ENCODE assay signal across 8 cellular contexts in genomic region chr9:108142504-108143201, GRCh38.
A peak's percentile ranks its signal among the peaks of the same experiment; 100 is the strongest.
DNase-seq lines count a peak whose midpoint lies in the region; ATAC-seq, FAIRE-seq and TF ChIP-seq lines count a peak whose summit lies in the region.

No MANE protein-coding gene starts in this region.

- DNase-seq in HT1080 (ENCODE audit: low read depth) = peak; percentile 18
- peak; percentile 65 for DNase-seq in ecto neural progenitor cell (ENCODE audit: low spot score)
- DNase-seq in HepG2 (ENCODE audit: low spot score) = no peak
- DNase-seq in NCI-H187 (lab: John Stamatoyannopoulos, UW) = no peak
- no peak for DNase-seq in CD8-positive, alpha-beta T cell
- no peak for DNase-seq in activated gamma-delta T cell (lab: John Stamatoyannopoulos, UW)
- no peak for DNase-seq in NCI-H2081 (lab: John Stamatoyannopoulos, UW)

- FAIRE-seq in HepG2 (lab: Jason Lieb, UNC) = no peak

- H3K27me3 ChIP-seq in HepG2 (ENCODE audit: control insufficient read depth in 1 of 2, insufficient read depth in 2 of 2, low read length in 2 of 2) = no peaks in the 10 kb centered on the region
- H3K27me3 ChIP-seq in CD8-positive, alpha-beta T cell (ENCODE audit: insufficient read depth, low read length) = no peaks in the 10 kb centered on the region

- no peak overlapping the region for H3K9ac ChIP-seq in HepG2 (ENCODE audit: insufficient read depth, low read depth, low read length)

- no peaks in the 10 kb centered on the region for H3K9me3 ChIP-seq in HepG2 (ENCODE audit: low read length)
- no peaks in the 10 kb centered on the region for H3K9me3 ChIP-seq in CD8-positive, alpha-beta T cell (ENCODE audit: low read length)

- no peak for TF ChIP-seq POLR2A in HepG2 (IDR thresholded peaks at IDR 0.05; ENCODE audit: insufficient read depth in 1 of 2, low read depth in 2 of 2, low read length in 2 of 2)

- no peak overlapping the region for H3K27ac Mint-ChIP-seq in stimulated activated memory B cell treated with anti-CD40 and anti-IgM and Interleukin-4, amounts not matched to agents 10 μg/mL and 1 μg/mL and 100 μg/mL, for 72 hours
- no peak overlapping the region for H3K27ac Mint-ChIP-seq in CD8-positive, alpha-beta T cell

- no peak for TF ChIP-seq CTCF in HepG2 (CRISPR knock-in tag; IDR thresholded peaks at IDR 0.05)
- TF ChIP-seq CTCF in CD8-positive, alpha-beta T cell (IDR thresholded peaks at IDR 0.05) = no peak

- peaks cover 18% of the 10 kb centered on the region for H3K27me3 Mint-ChIP-seq in stimulated activated memory B cell treated with anti-CD40 and anti-IgM and Interleukin-4, amounts not matched to agents 10 μg/mL and 1 μg/mL and 100 μg/mL, for 72 hours
- no peaks in the 10 kb centered on the region for H3K27me3 Mint-ChIP-seq in CD8-positive, alpha-beta T cell (ENCODE audit: low read depth)

- no peaks in the 10 kb centered on the region for H3K4me1 ChIP-seq in HepG2 (ENCODE audit: insufficient read depth, low read length)
- no peaks in the 10 kb centered on the region for H3K4me1 ChIP-seq in CD8-positive, alpha-beta T cell (ENCODE audit: insufficient read depth, low read length)

- no peak overlapping the region for H3K4me3 ChIP-seq in HepG2 (replicated peaks in 1 of 3; ENCODE audit: insufficient read depth in 1 of 3, low read depth in 2 of 3, low read length in 3 of 3)
- no peak overlapping the region for H3K4me3 ChIP-seq in CD8-positive, alpha-beta T cell (ENCODE audit: low read depth, low read length)

- no peak overlapping the region for H3K4me3 Mint-ChIP-seq in stimulated activated memory B cell treated with anti-CD40 and anti-IgM and Interleukin-4, amounts not matched to agents 10 μg/mL and 1 μg/mL and 100 μg/mL, for 72 hours
- H3K4me3 Mint-ChIP-seq in CD8-positive, alpha-beta T cell = no peak overlapping the region

- ATAC-seq in HepG2 = peak; percentile 25; the same call in 1 of the 3 replicates
- ATAC-seq in stimulated activated memory B cell treated with anti-CD40 and anti-IgM and Interleukin-4, amounts not matched to agents 10 μg/mL and 1 μg/mL and 100 μg/mL, for 72 hours = peak; percentile 36
- ATAC-seq in CD8-positive, alpha-beta T cell = no peak

- H3K4me2 ChIP-seq in HepG2 (ENCODE audit: low read depth, low read length) = no peak overlapping the region

- H4K20me1 ChIP-seq in HepG2 (ENCODE audit: insufficient read depth, low read length) = no peaks in the 10 kb centered on the region

- no peak for TF ChIP-seq EP300 in HepG2 (IDR thresholded peaks at IDR 0.05; ENCODE audit: low read depth in 2 of 2, low read length in 2 of 2)
- no peak for TF ChIP-seq EP300 in HepG2 (CRISPR knock-in tag; IDR thresholded peaks at IDR 0.05; ENCODE audit: borderline replicate concordance)

- in situ Hi-C loops in HepG2 (cut with HindIII; ENCODE audit: extremely low pct_ligation_motif_present, low pct_unique_long_range_greater_than_20kb) = no loop called here

- no peak for TF ChIP-seq RAD21 in HepG2 (CRISPR knock-in tag; IDR thresholded peaks at IDR 0.05)

- no TSS peak for BruUV-seq in HepG2 (replicated peaks; lab: Mats Ljungman, UMichigan)

- no peak overlapping the region for H2AFZ ChIP-seq in HepG2 (ENCODE audit: low read length)

- peaks cover 10% of the 10 kb centered on the region for H3K9me3 Mint-ChIP-seq in stimulated activated memory B cell treated with anti-CD40 and anti-IgM and Interleukin-4, amounts not matched to agents 10 μg/mL and 1 μg/mL and 100 μg/mL, for 72 hours
- peaks cover 10% of the 10 kb centered on the region for H3K9me3 Mint-ChIP-seq in CD8-positive, alpha-beta T cell

- H3K4me1 Mint-ChIP-seq in stimulated activated memory B cell treated with anti-CD40 and anti-IgM and Interleukin-4, amounts not matched to agents 10 μg/mL and 1 μg/mL and 100 μg/mL, for 72 hours = no peaks in the 10 kb centered on the region
- no peaks in the 10 kb centered on the region for H3K4me1 Mint-ChIP-seq in CD8-positive, alpha-beta T cell (ENCODE audit: low read depth)

- intact Hi-C loops in HepG2 (cut with micrococcal nuclease; ENCODE audit: unreplicated experiment) = no loop called here
- intact Hi-C loops in CD8-positive, alpha-beta T cell (cut with DNase I, micrococcal nuclease) = no loop called here

- H3K27ac ChIP-seq in HepG2 (ENCODE audit: extremely low read length, insufficient read depth, low read length) = no peak overlapping the region
- H3K27ac ChIP-seq in CD8-positive, alpha-beta T cell (ENCODE audit: low read depth, low read length) = no peak overlapping the region

- H3K79me2 ChIP-seq in HepG2 (ENCODE audit: insufficient read depth, low read length) = no peaks in the 10 kb centered on the region

- POLR2A ChIA-PET in HepG2 (lab: Yijun Ruan, JAX) = no interaction called here
- POLR2A ChIA-PET in CD8-positive, alpha-beta T cell (lab: Charles Lee) = interaction anchor here (0.6 kb wide), 1 partner anchor 342 kb away, joined by 5 read pairs; no protein-coding TSS in a partner anchor

- no peaks in the 10 kb centered on the region for H3K36me3 Mint-ChIP-seq in stimulated activated memory B cell treated with anti-CD40 and anti-IgM and Interleukin-4, amounts not matched to agents 10 μg/mL and 1 μg/mL and 100 μg/mL, for 72 hours
- no peaks in the 10 kb centered on the region for H3K36me3 Mint-ChIP-seq in CD8-positive, alpha-beta T cell

- CTCF ChIA-PET in HepG2 (lab: Yijun Ruan, JAX; ENCODE audit: low intra/inter-chr PET ratio, low total read pairs) = no interaction called here
- CTCF ChIA-PET in CD8-positive, alpha-beta T cell (lab: Charles Lee) = no interaction called here

- WGBS in HepG2 (ENCODE audit: low lambda C conversion rate) = 29% methylated on average over 8 of the region's 10 CpGs

- no peaks in the 10 kb centered on the region for H3K36me3 ChIP-seq in HepG2 (replicated peaks in 1 of 2; ENCODE audit: control insufficient read depth in 1 of 2, insufficient read depth in 2 of 2, low read length in 2 of 2)
- H3K36me3 ChIP-seq in CD8-positive, alpha-beta T cell (ENCODE audit: insufficient read depth, low read length) = no peaks in the 10 kb centered on the region

TF ChIP-seq in HepG2, 621 proteins besides CTCF, POLR2A, EP300 and RAD21 (continues in another document):
- TF ChIP-seq ZNF782 (CRISPR knock-in tag; IDR thresholded peaks at IDR 0.05; ENCODE audit: borderline replicate concordance) (no peak), ZNF652 (CRISPR knock-in tag; IDR thresholded peaks at IDR 0.05; ENCODE audit: borderline replicate concordance, low read depth) (no peak), ZBTB7A (CRISPR knock-in tag; IDR thresholded peaks at IDR 0.05) (no peak), REST (IDR thresholded peaks at IDR 0.05; ENCODE audit: borderline replicate concordance in 1 of 2, low read depth in 1 of 2, low read length in 2 of 2) (no peak), HOXA3 (CRISPR knock-in tag; IDR thresholded peaks at IDR 0.05) (no peak), SP140L (CRISPR knock-in tag; IDR thresholded peaks at IDR 0.05; ENCODE audit: borderline replicate concordance) (no peak), HDAC1 (CRISPR knock-in tag; IDR thresholded peaks at IDR 0.05) (no peak), XRCC5 (optimal IDR thresholded peaks at IDR 0.05; ENCODE audit: low read length) (no peak), IKZF5 (CRISPR knock-in tag; IDR thresholded peaks at IDR 0.05) (no peak), REXO4 (CRISPR knock-in tag; IDR thresholded peaks at IDR 0.05; ENCODE audit: borderline replicate concordance) (no peak), ADNP (CRISPR knock-in tag; IDR thresholded peaks at IDR 0.05) (no peak), NAIF1 (CRISPR knock-in tag; IDR thresholded peaks at IDR 0.05; ENCODE audit: borderline replicate concordance) (no peak), ATF7 (IDR thresholded peaks at IDR 0.05) (no peak), ATF7 (CRISPR knock-in tag; IDR thresholded peaks at IDR 0.05) (no peak), IRF9 (CRISPR knock-in tag; IDR thresholded peaks at IDR 0.05; ENCODE audit: borderline replicate concordance) (no peak)

Comparison
In these comparisons a context has a peak if more than half of its experiments do, and no peak if none do; other contexts are left out.
1. DNase-seq: peak in HT1080 (single experiment) and ecto neural progenitor cell (single experiment); none in HepG2 (single experiment), NCI-H187 (0 of 2), CD8-positive, alpha-beta T cell (0 of 7), activated gamma-delta T cell (single experiment) and NCI-H2081 (0 of 2).